ENCODE assay signal across 20 cellular contexts in genomic region chr7:1364068-1364905, GRCh38.
"Had no signal": no experiment of that assay in that cellular context is flagged by ENCODE, and none has a peak within 500 bp of the region (broad histone marks: within the 10 kb centered on the region; RNA-seq: fewer than 3 reads in every experiment).

No MANE protein-coding gene starts in this region.

- ATAC-seq: activated T-cell treated with anti-CD3 and anti-CD28 coated beads, Interleukin-2, amount 50 U/mL, for 72 hours; left lung; natural killer cell; WTC11 had no signal

- H3K27me3 ChIP-seq: ovary had no signal

- H3K9me3 Mint-ChIP-seq: activated naive CD8-positive, alpha-beta T cell treated with anti-CD3 and anti-CD28 coated beads, Interleukin-2, amount 10 ng/mL, durations not matched to agents 7 days and 5 days; mesothelial cell of epicardium; natural killer cell; stimulated activated naive CD8-positive, alpha-beta T cell treated with anti-CD3 and anti-CD28 coated beads, Interleukin-15, Interleukin-2, amounts not matched to agents 100 ng/mL and 50 ng/mL, for 24 hours; WTC11 had no signal

- H3K4me3 ChIP-seq: cardiac muscle cell, left lung, ovary, prostate gland, thyroid gland had no signal

- H3K36me3 Mint-ChIP-seq: activated naive CD8-positive, alpha-beta T cell treated with anti-CD3 and anti-CD28 coated beads, Interleukin-2, amount 10 ng/mL, durations not matched to agents 7 days and 5 days; mesothelial cell of epicardium; natural killer cell; WTC11 had no signal

- H3K36me3 ChIP-seq: cardiac muscle cell, left lung, ovary, prostate gland, thyroid gland had no signal

- H3K4me1 ChIP-seq: prostate gland, thyroid gland had no signal

- H3K27ac Mint-ChIP-seq: activated naive CD4-positive, alpha-beta T cell treated with anti-CD3 and anti-CD28 coated beads for 36 hours; activated naive CD8-positive, alpha-beta T cell treated with anti-CD3 and anti-CD28 coated beads, Interleukin-2, amount 10 ng/mL, durations not matched to agents 7 days and 5 days; activated T-cell treated with anti-CD3 and anti-CD28 coated beads, Interleukin-2, amount 50 U/mL, for 72 hours; mesothelial cell of epicardium; natural killer cell; stimulated activated naive CD8-positive, alpha-beta T cell treated with anti-CD3 and anti-CD28 coated beads, Interleukin-15, Interleukin-2, amounts not matched to agents 100 ng/mL and 50 ng/mL, for 24 hours; WTC11 had no signal

- DNase-seq: activated effector memory CD4-positive, alpha-beta T cell treated with Interleukin-2 at 50 U/mL for 16 hours; activated naive CD4-positive, alpha-beta T cell treated with anti-CD3 and anti-CD28 coated beads for 36 hours; activated naive CD8-positive, alpha-beta T cell treated with anti-CD3 and anti-CD28 coated beads, Interleukin-2, amount 10 ng/mL, durations not matched to agents 7 days and 5 days; activated T-cell treated with anti-CD3 and anti-CD28 coated beads, Interleukin-2, amount 50 U/mL, for 72 hours; amygdala; mammary epithelial cell; natural killer cell; ovary; stimulated activated CD4-positive, alpha-beta T cell treated with anti-CD3 and anti-CD28 coated beads, Interleukin-12 subunit alpha, Interleukin-12 subunit beta, amount 100 ng/mL, for 4 hours; stimulated activated CD4-positive, alpha-beta T cell treated with anti-CD3 and anti-CD28 coated beads, Interleukin-4, amount 100 ng/mL, for 4 hours; substantia nigra; T-helper 1 cell; thyroid gland had no signal

- H3K4me3 Mint-ChIP-seq: activated naive CD4-positive, alpha-beta T cell treated with anti-CD3 and anti-CD28 coated beads for 36 hours; activated naive CD8-positive, alpha-beta T cell treated with anti-CD3 and anti-CD28 coated beads, Interleukin-2, amount 10 ng/mL, durations not matched to agents 7 days and 5 days; activated T-cell treated with anti-CD3 and anti-CD28 coated beads, Interleukin-2, amount 50 U/mL, for 72 hours; mesothelial cell of epicardium; natural killer cell; stimulated activated naive CD8-positive, alpha-beta T cell treated with anti-CD3 and anti-CD28 coated beads, Interleukin-15, Interleukin-2, amounts not matched to agents 100 ng/mL and 50 ng/mL, for 24 hours; WTC11 had no signal

- H3K27ac ChIP-seq: cardiac muscle cell, epithelial cell of prostate, left lung, ovary, prostate gland, thyroid gland had no signal

- H3K9me3 ChIP-seq: prostate gland, thyroid gland had no signal
